10 cellular contexts compared by ENCODE assay signal in the genomic region with DNA sequence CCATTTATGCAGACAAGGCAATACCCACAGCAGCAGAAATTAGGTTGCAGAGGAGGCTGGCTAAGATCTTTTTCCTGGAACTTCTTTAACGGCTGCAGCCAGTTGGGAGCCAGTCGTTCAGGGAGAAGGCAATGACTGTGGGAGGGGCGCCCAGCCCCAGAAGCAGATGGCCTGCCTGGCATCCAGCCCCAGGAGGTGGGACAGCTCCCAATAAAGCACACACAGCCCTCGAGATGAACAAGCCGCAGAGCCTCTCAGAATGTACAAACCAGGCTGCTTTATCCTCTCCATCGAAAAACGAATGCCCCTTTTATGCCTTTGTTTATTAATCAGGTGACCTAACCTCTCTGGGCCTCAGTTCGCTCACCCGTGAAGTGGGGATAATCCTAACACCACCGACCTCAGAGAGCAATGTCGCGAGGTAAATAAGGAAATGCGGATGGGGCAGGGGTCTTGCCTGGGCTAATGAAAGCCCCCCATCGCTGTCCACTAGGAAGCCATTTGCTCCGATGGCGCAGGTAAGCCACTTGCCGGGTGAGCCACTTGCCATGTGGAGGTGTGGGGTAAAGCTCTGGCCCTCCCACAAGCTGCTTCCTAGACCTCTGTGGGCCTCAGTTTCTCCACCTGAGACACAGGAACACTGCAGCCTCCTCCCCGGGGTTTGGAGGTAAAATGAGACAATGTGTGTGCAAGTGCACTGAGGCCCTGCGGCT. TPM values are rescaled to one million over a fixed set of nuclear protein-coding genes. Genes with fewer than 3 reads are reported as not detected.
DNase-seq lines count a peak whose midpoint lies in the region; ATAC-seq, FAIRE-seq and TF ChIP-seq lines count a peak whose summit lies in the region.
"Had no signal": no experiment of that assay in that cellular context is flagged by ENCODE, and none has a peak within 500 bp of the region (broad histone marks: within the 10 kb centered on the region; RNA-seq: fewer than 3 reads in every experiment).

No MANE protein-coding gene starts in this region.

- H3K27me3 Mint-ChIP-seq in astrocyte (ENCODE audit: low read depth, unreplicated experiment): no peaks in the 10 kb centered on the region
- no peaks in the 10 kb centered on the region for H3K27me3 Mint-ChIP-seq in activated naive CD8-positive, alpha-beta T cell treated with anti-CD3 and anti-CD28 coated beads, Interleukin-2, amount 50 U/mL, for 24 hours
- H3K27me3 Mint-ChIP-seq in activated CD8-positive, alpha-beta memory T cell treated with anti-CD3 and anti-CD28 coated beads, Interleukin-2, amount 10 ng/mL, durations not matched to agents 7 days and 5 days: peaks cover under 1% of the 10 kb centered on the region
- H3K27me3 Mint-ChIP-seq in mesothelial cell of epicardium (ENCODE audit: low read depth): no peaks in the 10 kb centered on the region
- H3K27me3 Mint-ChIP-seq: stimulated activated memory B cell treated with anti-CD40 and anti-IgM and Interleukin-4, amounts not matched to agents 10 μg/mL and 1 μg/mL and 100 μg/mL, for 72 hours had no signal

- FAIRE-seq in astrocyte (lab: Jason Lieb, UNC): no peak

- CTCF ChIA-PET in activated CD8-positive, alpha-beta memory T cell treated with anti-CD3 and anti-CD28 coated beads, Interleukin-2, amount 10 ng/mL, durations not matched to agents 7 days and 5 days (lab: Charles Lee): no interaction called here

- TF ChIP-seq CTCF in astrocyte (IDR thresholded peaks at IDR 0.05; ENCODE audit: insufficient read depth, low read depth, low read length): no peak
- TF ChIP-seq CTCF in right lobe of liver (IDR thresholded peaks at IDR 0.05): no peak
- no peak for TF ChIP-seq CTCF in tibial artery (IDR thresholded peaks at IDR 0.05)
- TF ChIP-seq CTCF in mesothelial cell of epicardium (IDR thresholded peaks at IDR 0.05; ENCODE audit: unreplicated experiment): no peak

- peak; percentile 98 for DNase-seq in NCI-H1105 treated with DMSO at 0.1 percent for 48 hours (lab: John Stamatoyannopoulos, UW)
- DNase-seq in astrocyte (ENCODE audit: low read depth): peak; percentile 38
- DNase-seq in right lobe of liver: peak in 1 of 3 donors; percentile 77
- DNase-seq in tibial artery: peak; percentile 70 to 83
- DNase-seq in activated naive CD8-positive, alpha-beta T cell treated with anti-CD3 and anti-CD28 coated beads, Interleukin-2, amount 50 U/mL, for 24 hours: no peak
- DNase-seq in SIG-M5 treated with dmso at 0.1 percent for 504 hours (lab: John Stamatoyannopoulos, UW; ENCODE audit: unreplicated experiment): no peak
- no peak for DNase-seq in activated CD8-positive, alpha-beta memory T cell treated with anti-CD3 and anti-CD28 coated beads, Interleukin-2, amount 10 ng/mL, durations not matched to agents 7 days and 5 days
- DNase-seq in mesothelial cell of epicardium (ENCODE audit: low spot score in 2 of 2, unreplicated experiment in 2 of 2): no peak
- DNase-seq: KG1 had no signal

- TF ChIP-seq POLR2A in right lobe of liver (IDR thresholded peaks at IDR 0.05): no peak

- no peaks in the 10 kb centered on the region for H4K20me1 ChIP-seq in astrocyte (ENCODE audit: insufficient read depth, low read length)

- WGBS in right lobe of liver (ENCODE audit: insufficient coverage, low coverage, low lambda C conversion rate, missing lambda C conversion rate): 65% methylated on average over 5 of the region's 19 CpGs

- H3K36me3 ChIP-seq in astrocyte (ENCODE audit: insufficient read depth, low read length) (no peaks in the 10 kb centered on the region), right lobe of liver (peaks cover 0 to 5% (median 0%) of the 10 kb centered on the region in 4 donors), tibial artery (no peaks in the 10 kb centered on the region)

- H3K4me2 ChIP-seq in astrocyte (ENCODE audit: low read length): no peak overlapping the region

- peaks cover 23% of the 10 kb centered on the region for H3K4me1 ChIP-seq in astrocyte (ENCODE audit: insufficient read depth, low read length)
- peaks cover 2 to 56% (median 28%) of the 10 kb centered on the region in 4 donors for H3K4me1 ChIP-seq in right lobe of liver
- peaks cover 0 to 76% (median 58%) of the 10 kb centered on the region in 4 donors for H3K4me1 ChIP-seq in tibial artery

- H2AFZ ChIP-seq in astrocyte (ENCODE audit: low read depth, low read length): no peak overlapping the region

- H3K9ac ChIP-seq in astrocyte (ENCODE audit: low read length): no peak overlapping the region

- no peaks in the 10 kb centered on the region for H3K27me3 ChIP-seq in astrocyte (ENCODE audit: insufficient read depth, low read length)
- no peaks in the 10 kb centered on the region for H3K27me3 ChIP-seq in right lobe of liver
- no peaks in the 10 kb centered on the region for H3K27me3 ChIP-seq in tibial artery

- ATAC-seq in right lobe of liver: peak; percentile 9 to 34 (median 15)
- ATAC-seq in activated naive CD8-positive, alpha-beta T cell treated with anti-CD3 and anti-CD28 coated beads, Interleukin-2, amount 50 U/mL, for 24 hours: no peak
- ATAC-seq in activated CD8-positive, alpha-beta memory T cell treated with anti-CD3 and anti-CD28 coated beads, Interleukin-2, amount 10 ng/mL, durations not matched to agents 7 days and 5 days: no peak
- ATAC-seq: stimulated activated memory B cell treated with anti-CD40 and anti-IgM and Interleukin-4, amounts not matched to agents 10 μg/mL and 1 μg/mL and 100 μg/mL, for 72 hours had no signal

- H3K4me3 ChIP-seq in astrocyte (ENCODE audit: insufficient read depth, low read depth, low read length) (no peak overlapping the region), right lobe of liver (no peak overlapping the region), tibial artery (no peak overlapping the region)

- H3K27ac Mint-ChIP-seq in astrocyte (ENCODE audit: unreplicated experiment) (peak overlapping the region; percentile 26), mesothelial cell of epicardium (no peak overlapping the region)
- no peak overlapping the region for H3K27ac Mint-ChIP-seq in activated naive CD8-positive, alpha-beta T cell treated with anti-CD3 and anti-CD28 coated beads, Interleukin-2, amount 50 U/mL, for 24 hours
- no peak overlapping the region for H3K27ac Mint-ChIP-seq in activated CD8-positive, alpha-beta memory T cell treated with anti-CD3 and anti-CD28 coated beads, Interleukin-2, amount 10 ng/mL, durations not matched to agents 7 days and 5 days
- H3K27ac Mint-ChIP-seq: stimulated activated memory B cell treated with anti-CD40 and anti-IgM and Interleukin-4, amounts not matched to agents 10 μg/mL and 1 μg/mL and 100 μg/mL, for 72 hours had no signal

- H3K4me3 Mint-ChIP-seq in astrocyte (ENCODE audit: unreplicated experiment) (no peak overlapping the region), mesothelial cell of epicardium (no peak overlapping the region)
- H3K4me3 Mint-ChIP-seq in activated naive CD8-positive, alpha-beta T cell treated with anti-CD3 and anti-CD28 coated beads, Interleukin-2, amount 50 U/mL, for 24 hours: no peak overlapping the region
- no peak overlapping the region for H3K4me3 Mint-ChIP-seq in activated CD8-positive, alpha-beta memory T cell treated with anti-CD3 and anti-CD28 coated beads, Interleukin-2, amount 10 ng/mL, durations not matched to agents 7 days and 5 days
- H3K4me3 Mint-ChIP-seq: stimulated activated memory B cell treated with anti-CD40 and anti-IgM and Interleukin-4, amounts not matched to agents 10 μg/mL and 1 μg/mL and 100 μg/mL, for 72 hours had no signal

- H3K4me1 Mint-ChIP-seq in astrocyte (ENCODE audit: low read depth, unreplicated experiment) (peaks cover 24% of the 10 kb centered on the region), mesothelial cell of epicardium (peaks cover 47% of the 10 kb centered on the region)
- H3K4me1 Mint-ChIP-seq in activated naive CD8-positive, alpha-beta T cell treated with anti-CD3 and anti-CD28 coated beads, Interleukin-2, amount 50 U/mL, for 24 hours: peaks cover 4% of the 10 kb centered on the region
- peaks cover 8% of the 10 kb centered on the region for H3K4me1 Mint-ChIP-seq in activated CD8-positive, alpha-beta memory T cell treated with anti-CD3 and anti-CD28 coated beads, Interleukin-2, amount 10 ng/mL, durations not matched to agents 7 days and 5 days

- intact Hi-C loops in right lobe of liver (cut with DNase I) (no loop called here), tibial artery (cut with DNase I; ENCODE audit: low total_unique reads) (no loop called here)

- no peaks in the 10 kb centered on the region for H3K36me3 Mint-ChIP-seq in astrocyte (ENCODE audit: low read depth, unreplicated experiment)
- H3K36me3 Mint-ChIP-seq in activated naive CD8-positive, alpha-beta T cell treated with anti-CD3 and anti-CD28 coated beads, Interleukin-2, amount 50 U/mL, for 24 hours (ENCODE audit: low read depth): no peaks in the 10 kb centered on the region
- no peaks in the 10 kb centered on the region for H3K36me3 Mint-ChIP-seq in activated CD8-positive, alpha-beta memory T cell treated with anti-CD3 and anti-CD28 coated beads, Interleukin-2, amount 10 ng/mL, durations not matched to agents 7 days and 5 days
- no peaks in the 10 kb centered on the region for H3K36me3 Mint-ChIP-seq in mesothelial cell of epicardium

- no peaks in the 10 kb centered on the region for H3K9me3 ChIP-seq in astrocyte (ENCODE audit: insufficient read depth, low read depth, low read length)
- no peaks in the 10 kb centered on the region for H3K9me3 ChIP-seq in right lobe of liver
- no peaks in the 10 kb centered on the region for H3K9me3 ChIP-seq in tibial artery

- H3K27ac ChIP-seq in astrocyte (ENCODE audit: low read depth, low read length): no peak overlapping the region
- peak overlapping the region; percentile 60 to 90 (median 76) for H3K27ac ChIP-seq in right lobe of liver
- peak overlapping the region; percentile 79 to 82 for H3K27ac ChIP-seq in tibial artery

- H3K9me3 Mint-ChIP-seq in astrocyte (ENCODE audit: unreplicated experiment) (no peaks in the 10 kb centered on the region), mesothelial cell of epicardium (no peaks in the 10 kb centered on the region)
- no peaks in the 10 kb centered on the region for H3K9me3 Mint-ChIP-seq in activated naive CD8-positive, alpha-beta T cell treated with anti-CD3 and anti-CD28 coated beads, Interleukin-2, amount 50 U/mL, for 24 hours
- H3K9me3 Mint-ChIP-seq in activated CD8-positive, alpha-beta memory T cell treated with anti-CD3 and anti-CD28 coated beads, Interleukin-2, amount 10 ng/mL, durations not matched to agents 7 days and 5 days (ENCODE audit: low read depth): no peaks in the 10 kb centered on the region
- H3K9me3 Mint-ChIP-seq: stimulated activated memory B cell treated with anti-CD40 and anti-IgM and Interleukin-4, amounts not matched to agents 10 μg/mL and 1 μg/mL and 100 μg/mL, for 72 hours had no signal

- H3K79me2 ChIP-seq in astrocyte (ENCODE audit: insufficient read depth, low read length): no peaks in the 10 kb centered on the region

RNA-seq across cellular contexts. Expression of a gene that starts 35.8 kb away (rescaled TPM):
- total RNA-seq in astrocyte (24.5 and 27.3 TPM in 2 replicates), right lobe of liver (100 to 1,000 TPM in 5 of 6 experiments, 10 to 100 TPM in 1; 97.0 to 168 (median 115) TPM), mesothelial cell of epicardium (2.0 to 2.5 TPM (median 2.4 TPM) in 3 replicates)
- total RNA-seq in activated CD8-positive, alpha-beta memory T cell treated with anti-CD3 and anti-CD28 coated beads, Interleukin-2, amount 10 ng/mL, durations not matched to agents 7 days and 5 days: 1 to 10 TPM; 3.4 to 5.0 TPM

Comparison
In these comparisons a context has a peak if more than half of its experiments do, and no peak if none do; other contexts are left out.
1. DNase-seq: peak in NCI-H1105 treated with DMSO at 0.1 percent for 48 hours (single experiment), astrocyte (single experiment) and tibial artery (2 of 2); none in activated naive CD8-positive, alpha-beta T cell treated with anti-CD3 and anti-CD28 coated beads, Interleukin-2, amount 50 U/mL, for 24 hours (single experiment), SIG-M5 treated with dmso at 0.1 percent for 504 hours (single experiment), activated CD8-positive, alpha-beta memory T cell treated with anti-CD3 and anti-CD28 coated beads, Interleukin-2, amount 10 ng/mL, durations not matched to agents 7 days and 5 days (single experiment) and mesothelial cell of epicardium (0 of 2).
2. ATAC-seq: peak in right lobe of liver (4 of 4); none in activated naive CD8-positive, alpha-beta T cell treated with anti-CD3 and anti-CD28 coated beads, Interleukin-2, amount 50 U/mL, for 24 hours (single experiment) and activated CD8-positive, alpha-beta memory T cell treated with anti-CD3 and anti-CD28 coated beads, Interleukin-2, amount 10 ng/mL, durations not matched to agents 7 days and 5 days (single experiment).